25 cellular contexts compared by ENCODE assay signal in the genomic region with DNA sequence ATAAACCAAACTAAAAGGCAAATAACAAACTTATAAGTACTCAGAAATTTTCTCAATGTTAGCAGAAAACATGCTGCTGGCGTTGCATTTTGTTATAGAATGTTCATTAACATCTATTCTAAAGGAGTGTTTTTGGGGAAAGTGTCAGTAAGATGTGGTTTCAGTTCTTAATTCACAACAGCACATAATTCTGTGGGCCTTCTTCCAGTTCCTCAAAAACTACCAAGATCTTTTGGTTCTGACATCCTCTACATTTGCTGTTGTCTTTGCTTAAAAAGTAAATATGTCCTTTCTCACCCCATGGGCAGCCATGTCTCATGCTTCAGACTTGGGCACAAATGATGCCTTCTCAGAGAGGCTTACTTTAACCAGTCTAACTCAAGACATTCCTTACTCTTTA.
A peak's percentile ranks its signal among the peaks of the same experiment; 100 is the strongest.
DNase-seq lines count a peak whose midpoint lies in the region; ATAC-seq and TF ChIP-seq lines count a peak whose summit lies in the region.
"Had no signal": no experiment of that assay in that cellular context is flagged by ENCODE, and none has a peak within 500 bp of the region (broad histone marks: within the 10 kb centered on the region; RNA-seq: fewer than 3 reads in every experiment).

No MANE protein-coding gene starts in this region.

- H3K4me3 ChIP-seq in left lung (no peak overlapping the region), Peyer's patch (no peak overlapping the region)
- H3K4me3 ChIP-seq: A549, adrenal gland, breast epithelium had no signal

- DNase-seq in CD1c-positive myeloid dendritic cell (ENCODE audit: extremely low spot score) (peak; percentile 37), left lung (no peak), germinal center (ENCODE audit: low spot score) (no peak), Peyer's patch (no peak)
- DNase-seq: activated B cell treated with CpG ODN at 0.5 μM for 24 hours; activated CD4-positive, alpha-beta memory T cell treated with anti-CD3 and anti-CD28 coated beads for 36 hours; activated gamma-delta T cell treated with Interleukin-2 at 50 U/mL for 16 hours; adrenal gland; BE2C; Calu3; GOT3; head of caudate nucleus; NCI-H1694 treated with DMSO at 0.1 percent for 48 hours; NCI-H345; SK-N-SH; stimulated activated CD4-positive, alpha-beta T cell treated with anti-CD3 and anti-CD28 coated beads, Interleukin-15, amount 100 ng/mL, for 24 hours had no signal

- H3K9me3 ChIP-seq in left lung, result no peaks in the 10 kb centered on the region
- H3K9me3 ChIP-seq in Peyer's patch, result no peaks in the 10 kb centered on the region
- H3K9me3 ChIP-seq: A549, adrenal gland, BE2C, breast epithelium, SK-N-SH had no signal

- H3K36me3 ChIP-seq in left lung (no peaks in the 10 kb centered on the region), Peyer's patch (no peaks in the 10 kb centered on the region)
- H3K36me3 ChIP-seq: adrenal gland, BE2C, breast epithelium had no signal

- no peak for TF ChIP-seq POLR2A in Peyer's patch (IDR thresholded peaks at IDR 0.05)

- H3K27ac ChIP-seq in left lung (no peak overlapping the region), Peyer's patch (no peak overlapping the region)
- H3K27ac ChIP-seq: A549, adrenal gland, parathyroid adenoma had no signal

- ATAC-seq in GM18867 (IDR thresholded peaks at IDR 0.05; ENCODE audit: unreplicated experiment) (peak; percentile 79), GM21825 (IDR thresholded peaks at IDR 0.05; ENCODE audit: unreplicated experiment) (peak; percentile 60), HG03520 (IDR thresholded peaks at IDR 0.05; ENCODE audit: unreplicated experiment) (peak; percentile 60), GM18870 (IDR thresholded peaks at IDR 0.05; ENCODE audit: unreplicated experiment) (no peak), left lung (no peak)
- ATAC-seq: A549, left lobe of liver, sciatic nerve had no signal

- H3K27me3 ChIP-seq in left lung, result no peaks in the 10 kb centered on the region
- no peaks in the 10 kb centered on the region for H3K27me3 ChIP-seq in Peyer's patch
- H3K27me3 ChIP-seq: adrenal gland, BE2C, breast epithelium had no signal

- peaks cover 0 to 5% of the 10 kb centered on the region in 2 donors for H3K4me1 ChIP-seq in left lung
- no peaks in the 10 kb centered on the region for H3K4me1 ChIP-seq in Peyer's patch
- H3K4me1 ChIP-seq: BE2C, parathyroid adenoma had no signal

- intact Hi-C loops in left lung (cut with DNase I), result no loop called here

- no peak for TF ChIP-seq CTCF in left lung (IDR thresholded peaks at IDR 0.05)
- TF ChIP-seq CTCF in Peyer's patch (IDR thresholded peaks at IDR 0.05), result no peak

Comparison
In these comparisons a context has a peak if more than half of its experiments do, and no peak if none do; other contexts are left out.
1. ATAC-seq: peak in GM18867 (single experiment), GM21825 (single experiment) and HG03520 (single experiment); none in GM18870 (single experiment) and left lung (single experiment).